In the genomic region with DNA sequence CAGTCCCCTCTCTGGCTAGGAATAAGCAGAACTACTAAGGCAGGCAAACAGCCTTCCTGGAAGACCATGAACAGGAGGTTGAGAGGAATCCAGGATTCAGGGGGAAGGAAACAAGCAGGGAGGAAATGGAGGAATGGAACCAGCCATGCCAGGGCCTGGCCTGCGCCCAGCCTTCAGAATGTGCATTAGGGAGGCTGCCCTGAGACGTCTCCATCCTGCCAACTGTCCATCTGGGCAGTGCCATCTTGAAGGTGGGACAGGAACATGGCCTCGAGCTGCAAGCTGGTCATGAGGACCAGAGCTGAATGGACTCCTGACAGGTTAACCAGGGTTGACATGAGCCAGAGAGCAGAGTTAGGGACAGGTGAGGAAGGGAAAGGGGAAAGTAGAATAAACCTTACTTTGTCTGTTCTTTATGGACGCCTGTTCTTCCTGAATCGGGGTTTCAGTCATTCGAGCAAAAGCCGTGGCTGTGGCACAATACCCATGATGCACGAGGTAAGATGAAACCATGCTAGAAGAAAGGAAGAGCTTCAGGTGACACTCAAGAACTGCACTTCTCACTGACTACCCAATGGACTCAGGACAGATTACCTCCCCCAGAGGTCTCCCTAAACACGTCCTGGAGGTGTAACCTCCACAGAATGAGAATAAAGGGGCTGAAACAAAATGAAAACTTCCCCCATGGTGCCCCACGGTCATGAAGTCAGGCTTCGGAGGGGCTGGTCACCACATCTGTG, we compare ENCODE assay signal across 22 cellular contexts. TPM values are rescaled to one million over a fixed set of nuclear protein-coding genes. Genes with fewer than 3 reads are reported as not detected.
A peak's percentile ranks its signal among the peaks of the same experiment; 100 is the strongest.
DNase-seq lines count a peak whose midpoint lies in the region; ATAC-seq and TF ChIP-seq lines count a peak whose summit lies in the region.
"Had no signal": no experiment of that assay in that cellular context is flagged by ENCODE, and none has a peak within 500 bp of the region (broad histone marks: within the 10 kb centered on the region; RNA-seq: fewer than 3 reads in every experiment).

No MANE protein-coding gene starts in this region.

- no peak for ATAC-seq in left ventricle myocardium superior
- ATAC-seq in stimulated activated effector memory CD8-positive, alpha-beta T cell treated with anti-CD3 and anti-CD28 coated beads, Interleukin-12 subunit alpha, Interleukin-12 subunit beta, amount 100 ng/mL, for 72 hours = no peak
- ATAC-seq: GM12878 had no signal

- H3K9me3 Mint-ChIP-seq in endothelial cell (ENCODE audit: unreplicated experiment) = no peaks in the 10 kb centered on the region
- no peaks in the 10 kb centered on the region for H3K9me3 Mint-ChIP-seq in stimulated activated effector memory CD8-positive, alpha-beta T cell treated with anti-CD3 and anti-CD28 coated beads, Interleukin-12 subunit alpha, Interleukin-12 subunit beta, amount 100 ng/mL, for 72 hours
- H3K9me3 Mint-ChIP-seq: CD4-positive, alpha-beta memory T cell; HFFc6 had no signal

- peaks cover 30% of the 10 kb centered on the region for H3K36me3 Mint-ChIP-seq in endothelial cell (ENCODE audit: low read depth, unreplicated experiment)
- H3K36me3 Mint-ChIP-seq in stimulated activated effector memory CD8-positive, alpha-beta T cell treated with anti-CD3 and anti-CD28 coated beads, Interleukin-12 subunit alpha, Interleukin-12 subunit beta, amount 100 ng/mL, for 72 hours = peaks cover 37% of the 10 kb centered on the region

- no peak overlapping the region for H3K4me3 Mint-ChIP-seq in endothelial cell (ENCODE audit: unreplicated experiment)
- H3K4me3 Mint-ChIP-seq in stimulated activated effector memory CD8-positive, alpha-beta T cell treated with anti-CD3 and anti-CD28 coated beads, Interleukin-12 subunit alpha, Interleukin-12 subunit beta, amount 100 ng/mL, for 72 hours = no peak overlapping the region
- H3K4me3 Mint-ChIP-seq: CD4-positive, alpha-beta memory T cell; HFFc6 had no signal

- H3K4me1 Mint-ChIP-seq in endothelial cell (ENCODE audit: unreplicated experiment) = peaks cover 9% of the 10 kb centered on the region
- H3K4me1 Mint-ChIP-seq in stimulated activated effector memory CD8-positive, alpha-beta T cell treated with anti-CD3 and anti-CD28 coated beads, Interleukin-12 subunit alpha, Interleukin-12 subunit beta, amount 100 ng/mL, for 72 hours = no peaks in the 10 kb centered on the region
- H3K4me1 Mint-ChIP-seq: CD4-positive, alpha-beta memory T cell had no signal

- no peak for TF ChIP-seq CTCF in endothelial cell (IDR thresholded peaks at IDR 0.05; ENCODE audit: unreplicated experiment)

- H3K27me3 Mint-ChIP-seq in endothelial cell (ENCODE audit: unreplicated experiment) = peaks cover 8% of the 10 kb centered on the region
- H3K27me3 Mint-ChIP-seq: CD4-positive, alpha-beta memory T cell had no signal

- DNase-seq in NCI-H2107 treated with DMSO at 0.1 percent for 48 hours (lab: John Stamatoyannopoulos, UW; ENCODE audit: unreplicated experiment) (peak; percentile 17), NCI-H2107 (lab: John Stamatoyannopoulos, UW) (no peak), cardiac septum (ENCODE audit: low spot score) (peak; percentile 22), left ventricle myocardium superior (no peak), endothelial cell (ENCODE audit: low spot score) (no peak), iPS-NIHi11 (ENCODE audit: low spot score) (no peak), NCI-H82 (lab: John Stamatoyannopoulos, UW) (no peak)
- no peak for DNase-seq in stimulated activated effector memory CD8-positive, alpha-beta T cell treated with anti-CD3 and anti-CD28 coated beads, Interleukin-12 subunit alpha, Interleukin-12 subunit beta, amount 100 ng/mL, for 72 hours (ENCODE audit: low spot score in 2 of 2)
- DNase-seq: ACHN; Caco-2; CD4-positive, alpha-beta memory T cell; DMS 273 treated with DMSO at 0.1 percent for 48 hours; H7; HFFc6; KG1; NCI-H1092 treated with DMSO at 0.1 percent for 48 hours; NCI-H1436 treated with DMSO at 0.1 percent for 48 hours; NCI-H2171; NCI-H526; OCI-M1; Right ventricle myocardium superior had no signal

- peak overlapping the region; percentile 24 for H3K27ac Mint-ChIP-seq in endothelial cell (ENCODE audit: unreplicated experiment)
- H3K27ac Mint-ChIP-seq in stimulated activated effector memory CD8-positive, alpha-beta T cell treated with anti-CD3 and anti-CD28 coated beads, Interleukin-12 subunit alpha, Interleukin-12 subunit beta, amount 100 ng/mL, for 72 hours = peak overlapping the region; percentile 53
- H3K27ac Mint-ChIP-seq: HFFc6 had no signal

- intact Hi-C loops in cardiac septum (cut with DNase I) (no loop called here), left ventricle myocardium superior (cut with micrococcal nuclease) (no loop called here)

RNA-seq across cellular contexts. Expression of a gene that starts 12.1 kb away (rescaled TPM):
- total RNA-seq in cardiac septum (10.7 TPM), left ventricle myocardium superior (8.1 TPM), endothelial cell (ENCODE audit: unreplicated experiment) (44.2 TPM)

Comparison
In these comparisons a context has a peak if more than half of its experiments do, and no peak if none do; other contexts are left out.
1. DNase-seq: peak in NCI-H2107 treated with DMSO at 0.1 percent for 48 hours (single experiment) and cardiac septum (single experiment); none in NCI-H2107 (single experiment), left ventricle myocardium superior (single experiment), endothelial cell (single experiment), stimulated activated effector memory CD8-positive, alpha-beta T cell treated with anti-CD3 and anti-CD28 coated beads, Interleukin-12 subunit alpha, Interleukin-12 subunit beta, amount 100 ng/mL, for 72 hours (0 of 2), iPS-NIHi11 (single experiment) and NCI-H82 (single experiment).